In genomic region chr3:133643611-133644010, GRCh38 we compare ENCODE assay signal across 15 cellular contexts. TPM values are rescaled to one million over a fixed set of nuclear protein-coding genes. Genes with fewer than 3 reads are reported as not detected.
DNase-seq lines count a peak whose midpoint lies in the region; ATAC-seq, FAIRE-seq and TF ChIP-seq lines count a peak whose summit lies in the region.
"Had no signal": no experiment of that assay in that cellular context is flagged by ENCODE, and none has a peak within 500 bp of the region (broad histone marks: within the 10 kb centered on the region; RNA-seq: fewer than 3 reads in every experiment).

No MANE protein-coding gene starts in this region.

- H3K4me3 ChIP-seq in A549 (no peak overlapping the region), WERI-Rb-1 (ENCODE audit: low read depth, low read length) (no peak overlapping the region)

- peaks cover 37% of the 10 kb centered on the region for H3K4me1 ChIP-seq in A549
- H3K4me1 ChIP-seq: BE2C had no signal

- POLR2A ChIA-PET in A549 (lab: Yijun Ruan, JAX), result no interaction called here
- POLR2A ChIA-PET in HEK293T (lab: Yijun Ruan, JAX), result no interaction called here

- ATAC-seq in A549 (no peak; a peak in 1 of 6 replicates), esophagus mucosa (no peak)

- DNase-seq in A549 (ENCODE audit: low read depth in 1 of 2, low spot score in 1 of 2) (no peak), EL (peak; percentile 32), amniotic epithelial cell (ENCODE audit: low read depth) (peak; percentile 38), iris pigment epithelial cell (ENCODE audit: low read depth) (peak; percentile 75), WERI-Rb-1 (no peak), UCSD-AML1 (lab: John Stamatoyannopoulos, UW; ENCODE audit: unreplicated experiment) (no peak), HEK293T (ENCODE audit: extremely low spot score) (no peak)
- DNase-seq: BE2C; Caco-2; CD8-positive, alpha-beta memory T cell; DND-41; GOT3; H9 had no signal

- H3K4me2 ChIP-seq in A549, result peak overlapping the region; percentile 53

- TF ChIP-seq EP300 in A549 (IDR thresholded peaks at IDR 0.05), result no peak

- WGBS in A549 (ENCODE audit: missing lambda C conversion rate), result 62% methylated on average over 2 of the region's 2 CpGs

- CTCF ChIA-PET in A549 (lab: Yijun Ruan, JAX) (no interaction called here), HEK293T (lab: Yijun Ruan, JAX) (no interaction called here)

- H3K27ac ChIP-seq in A549 (peak overlapping the region; percentile 15 to 58; a peak in 4 of 6 replicates), WERI-Rb-1 (no peak overlapping the region)

- TF ChIP-seq CTCF in A549 (IDR thresholded peaks at IDR 0.05) (no peak), WERI-Rb-1 (IDR thresholded peaks at IDR 0.05; ENCODE audit: low read depth, low read length) (no peak)

- FAIRE-seq in A549 (lab: Jason Lieb, UNC), result no peak
- FAIRE-seq: GM18507 had no signal

- peaks cover 86% of the 10 kb centered on the region for H3K36me3 ChIP-seq in WERI-Rb-1

- TF ChIP-seq RAD21 in A549 (conservative IDR thresholded peaks at IDR 0.05 in 1 of 2, IDR thresholded peaks at IDR 0.05 in 1 of 2), result no peak

- H3K27me3 ChIP-seq in WERI-Rb-1 (ENCODE audit: insufficient read depth, low read depth, severe bottlenecking), result no peaks in the 10 kb centered on the region
- H3K27me3 ChIP-seq: BE2C had no signal

- no peak for TF ChIP-seq POLR2A in A549 (IDR thresholded peaks at IDR 0.05; ENCODE audit: low read length)

- H3K9me3 ChIP-seq in A549 (no peaks in the 10 kb centered on the region), WERI-Rb-1 (ENCODE audit: severe bottlenecking) (no peaks in the 10 kb centered on the region)
- H3K9me3 ChIP-seq: BE2C, Caco-2 had no signal

TF ChIP-seq in A549, 52 proteins besides CTCF, POLR2A, EP300 and RAD21:
- TF ChIP-seq EHF (CRISPR knock-in tag; IDR thresholded peaks at IDR 0.05) (no peak), ELK1 (IDR thresholded peaks at IDR 0.05; ENCODE audit: low read depth, low read length) (no peak), MYC (IDR thresholded peaks at IDR 0.05; ENCODE audit: borderline replicate concordance, low read length) (no peak), ZFP36 (IDR thresholded peaks at IDR 0.05; ENCODE audit: borderline replicate concordance, partially characterized antibody) (no peak), EHMT2 (IDR thresholded peaks at IDR 0.05; ENCODE audit: low read depth) (no peak), CEBPB (IDR thresholded peaks at IDR 0.05) (no peak), KDM1A (IDR thresholded peaks at IDR 0.05; ENCODE audit: low read depth) (no peak), TP53 (CRISPR knock-in tag; IDR thresholded peaks at IDR 0.05) (no peak), SREBF2 (IDR thresholded peaks at IDR 0.05) (no peak), NR3C1 (IDR thresholded peaks at IDR 0.05) (no peak), HES2 (IDR thresholded peaks at IDR 0.05) (no peak)
TF ChIP-seq in A549: peak in this region for 0.

TF ChIP-seq in HEK293T, 16 proteins besides CTCF, POLR2A, EP300 and RAD21:
- TF ChIP-seq NFRKB (IDR thresholded peaks at IDR 0.05) (no peak), TARDBP (IDR thresholded peaks at IDR 0.05) (no peak), ZNF384 (IDR thresholded peaks at IDR 0.05) (no peak), L3MBTL2 (conservative IDR thresholded peaks at IDR 0.05) (no peak), BHLHE40 (IDR thresholded peaks at IDR 0.05; ENCODE audit: borderline replicate concordance) (no peak), LEF1 (IDR thresholded peaks at IDR 0.05; ENCODE audit: borderline replicate concordance) (no peak), FOXA1 (IDR thresholded peaks at IDR 0.05) (no peak), ARNT (IDR thresholded peaks at IDR 0.05) (no peak), HDGF (IDR thresholded peaks at IDR 0.05; ENCODE audit: borderline replicate concordance) (no peak), PKNOX1 (IDR thresholded peaks at IDR 0.05) (no peak), SP1 (IDR thresholded peaks at IDR 0.05) (no peak), SUZ12 (IDR thresholded peaks at IDR 0.05) (no peak), FOXM1 (IDR thresholded peaks at IDR 0.05; ENCODE audit: borderline replicate concordance) (no peak), CTBP1 (IDR thresholded peaks at IDR 0.05; ENCODE audit: borderline replicate concordance) (no peak), ELF4 (IDR thresholded peaks at IDR 0.05) (no peak), FOXK2 (IDR thresholded peaks at IDR 0.05) (no peak)

RNA-seq across cellular contexts. Expression of gene TOPBP1, which starts 18.1 kb away (rescaled TPM):
- 48.8 and 56.2 TPM in 2 replicates for polyA plus RNA-seq in A549 (2011; rRNA removed)
- polyA plus RNA-seq in A549 (2012; cell fraction: cytosol; rRNA removed), result 17.3 and 20.7 TPM in 2 replicates
- 18.1 and 37.2 TPM in 2 replicates for polyA plus RNA-seq in A549 (2012; cell fraction: nucleus; rRNA removed)
- 30.9 to 32.6 TPM (median 31.6 TPM) in 3 replicates for polyA plus RNA-seq in A549 (2017; fragmentation: RNase III; extraction: RNeasy Plus Mini Kit Qiagen cat#74134 plus additional on column Dnase treatment)
- polyA minus RNA-seq in A549 (2011; rRNA and poly(A)+ RNA removed), result 27.6 and 33.0 TPM in 2 replicates
- total RNA-seq in esophagus mucosa, result 16.7 TPM

Comparison
In these comparisons a context has a peak if more than half of its experiments do, and no peak if none do; other contexts are left out.
1. DNase-seq: peak in EL (single experiment), amniotic epithelial cell (single experiment) and iris pigment epithelial cell (single experiment); none in A549 (0 of 2), WERI-Rb-1 (single experiment), UCSD-AML1 (single experiment) and HEK293T (single experiment).